ENCODE assay signal across 26 cellular contexts in the genomic region with DNA sequence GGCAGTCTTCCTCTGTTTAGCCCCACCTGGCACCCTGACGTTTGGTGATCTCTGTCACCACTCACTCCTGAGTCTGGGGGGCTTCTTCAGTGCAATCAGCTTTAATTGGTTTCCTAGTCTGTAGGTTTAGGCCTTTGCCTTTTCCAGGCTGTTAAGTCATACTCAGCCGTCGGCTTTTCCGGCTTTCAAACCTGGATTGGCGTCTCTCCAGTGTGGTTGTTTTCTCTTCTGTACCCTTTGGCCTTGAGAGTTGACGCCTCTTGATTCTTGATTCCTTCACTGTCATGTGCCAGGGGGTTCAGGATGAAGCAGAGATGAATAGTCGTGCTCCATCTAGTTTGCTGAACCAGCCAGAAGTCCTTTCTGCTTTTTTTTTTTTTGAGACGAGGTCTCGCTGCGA. TPM values are rescaled to one million over a fixed set of nuclear protein-coding genes. Genes with fewer than 3 reads are reported as not detected.
"Had no signal": no experiment of that assay in that cellular context is flagged by ENCODE, and none has a peak within 500 bp of the region (broad histone marks: within the 10 kb centered on the region; RNA-seq: fewer than 3 reads in every experiment).

No MANE protein-coding gene starts in this region.

- ATAC-seq: heart left ventricle; left ventricle myocardium superior; lower lobe of right lung; naive thymus-derived CD4-positive, alpha-beta T cell; right cardiac atrium; stimulated activated effector memory CD8-positive, alpha-beta T cell treated with anti-CD3 and anti-CD28 coated beads, Interleukin-12 subunit alpha, Interleukin-12 subunit beta, amount 100 ng/mL, for 72 hours had no signal

- H3K4me3 Mint-ChIP-seq: immature natural killer cell; naive thymus-derived CD4-positive, alpha-beta T cell; natural killer cell treated with Interleukin-12 subunit alpha and Interleukin-12 subunit beta and Interleukin-15 and Interleukin-18, amount 100 ng/mL, for 72 hours; stimulated activated effector memory CD8-positive, alpha-beta T cell treated with anti-CD3 and anti-CD28 coated beads, Interleukin-12 subunit alpha, Interleukin-12 subunit beta, amount 100 ng/mL, for 72 hours; stimulated activated naive CD8-positive, alpha-beta T cell treated with anti-CD3 and anti-CD28 coated beads, Interleukin-15, Interleukin-2, amounts not matched to agents 100 ng/mL and 50 ng/mL, for 24 hours; type B pancreatic cell had no signal

- H3K27ac Mint-ChIP-seq: immature natural killer cell; naive thymus-derived CD4-positive, alpha-beta T cell; natural killer cell treated with Interleukin-12 subunit alpha and Interleukin-12 subunit beta and Interleukin-15 and Interleukin-18, amount 100 ng/mL, for 72 hours; progenitor cell of endocrine pancreas; stimulated activated effector memory CD8-positive, alpha-beta T cell treated with anti-CD3 and anti-CD28 coated beads, Interleukin-12 subunit alpha, Interleukin-12 subunit beta, amount 100 ng/mL, for 72 hours; stimulated activated naive CD8-positive, alpha-beta T cell treated with anti-CD3 and anti-CD28 coated beads, Interleukin-15, Interleukin-2, amounts not matched to agents 100 ng/mL and 50 ng/mL, for 24 hours; type B pancreatic cell had no signal

- H3K4me1 Mint-ChIP-seq: naive thymus-derived CD4-positive, alpha-beta T cell; stimulated activated effector memory CD8-positive, alpha-beta T cell treated with anti-CD3 and anti-CD28 coated beads, Interleukin-12 subunit alpha, Interleukin-12 subunit beta, amount 100 ng/mL, for 72 hours had no signal

- H3K9me3 ChIP-seq: heart left ventricle, lower lobe of right lung, ovary, sigmoid colon, spleen, tibial nerve, uterus had no signal

- H3K36me3 Mint-ChIP-seq: immature natural killer cell; naive thymus-derived CD4-positive, alpha-beta T cell; natural killer cell treated with Interleukin-12 subunit alpha and Interleukin-12 subunit beta and Interleukin-15 and Interleukin-18, amount 100 ng/mL, for 72 hours; stimulated activated effector memory CD8-positive, alpha-beta T cell treated with anti-CD3 and anti-CD28 coated beads, Interleukin-12 subunit alpha, Interleukin-12 subunit beta, amount 100 ng/mL, for 72 hours; type B pancreatic cell had no signal

- H3K27me3 Mint-ChIP-seq: stimulated activated naive CD8-positive, alpha-beta T cell treated with anti-CD3 and anti-CD28 coated beads, Interleukin-15, Interleukin-2, amounts not matched to agents 100 ng/mL and 50 ng/mL, for 24 hours had no signal

- H3K9me3 Mint-ChIP-seq: immature natural killer cell; natural killer cell treated with Interleukin-12 subunit alpha and Interleukin-12 subunit beta and Interleukin-15 and Interleukin-18, amount 100 ng/mL, for 72 hours; stimulated activated effector memory CD8-positive, alpha-beta T cell treated with anti-CD3 and anti-CD28 coated beads, Interleukin-12 subunit alpha, Interleukin-12 subunit beta, amount 100 ng/mL, for 72 hours; stimulated activated naive CD8-positive, alpha-beta T cell treated with anti-CD3 and anti-CD28 coated beads, Interleukin-15, Interleukin-2, amounts not matched to agents 100 ng/mL and 50 ng/mL, for 24 hours had no signal

- DNase-seq: heart left ventricle; hypothalamus; immature natural killer cell; kidney; left ventricle myocardium superior; lower lobe of right lung; mammary epithelial cell; mesenchymal stem cell; naive thymus-derived CD4-positive, alpha-beta T cell; ovary; right cardiac atrium; sigmoid colon; small intestine; stimulated activated CD4-positive, alpha-beta T cell treated with anti-CD3 and anti-CD28 coated beads, Interleukin-4, amount 100 ng/mL, for 24 hours; stimulated activated naive CD4-positive, alpha-beta T cell; substantia nigra; uterus had no signal

RNA-seq across cellular contexts. Expression of a gene that starts 24.9 kb away (rescaled TPM):
- total RNA-seq: myocyte; natural killer cell treated with Interleukin-12 subunit alpha and Interleukin-12 subunit beta and Interleukin-15 and Interleukin-18, amount 100 ng/mL, for 72 hours; pulmonary artery endothelial cell; sigmoid colon had no signal
